16 cellular contexts compared by ENCODE assay signal in the genomic region with DNA sequence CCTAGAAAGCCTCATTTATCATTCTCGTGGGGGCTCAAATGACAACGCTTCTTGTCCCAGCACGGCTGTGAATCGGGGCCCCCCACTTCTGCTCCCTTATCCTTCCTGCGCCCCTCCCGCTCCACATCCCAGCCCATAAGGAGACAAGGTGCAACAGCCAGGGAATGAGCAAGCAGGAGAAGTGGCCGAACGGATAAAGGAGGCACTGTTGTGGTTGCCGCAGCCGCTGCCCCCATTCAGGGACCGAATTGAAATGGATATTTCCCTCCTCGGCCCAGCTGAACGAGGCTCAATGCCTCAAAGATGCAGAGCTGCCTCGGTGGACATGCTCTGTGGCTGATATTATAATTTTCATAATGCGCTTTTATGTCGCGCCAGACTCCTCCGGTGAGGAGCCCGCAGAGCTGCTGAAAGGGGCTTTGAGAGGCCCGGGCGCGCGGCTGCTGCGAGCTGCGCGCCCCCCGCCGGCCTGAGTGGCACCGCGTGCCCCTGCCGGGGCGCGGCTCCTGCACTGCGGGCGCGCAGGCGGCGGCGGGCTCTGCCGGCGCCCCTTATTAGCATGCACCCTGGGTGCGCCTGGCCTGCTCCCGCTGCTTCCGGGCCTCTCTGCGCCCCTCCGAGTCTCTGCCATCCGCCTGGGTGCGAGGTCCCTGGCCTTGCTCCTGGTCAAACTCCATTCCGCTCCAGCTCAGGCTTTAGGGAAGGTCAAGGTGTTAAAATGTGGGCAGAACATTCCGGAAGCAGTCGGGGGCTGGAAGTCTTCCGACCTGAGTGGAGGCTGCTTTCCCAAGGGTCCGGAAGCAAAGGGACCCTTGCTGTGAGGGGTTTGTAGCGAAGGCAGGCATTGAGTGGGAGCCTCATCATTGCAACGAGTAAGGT.
A peak's percentile ranks its signal among the peaks of the same experiment; 100 is the strongest.
DNase-seq lines count a peak whose midpoint lies in the region; ATAC-seq, FAIRE-seq and TF ChIP-seq lines count a peak whose summit lies in the region.
"Had no signal": no experiment of that assay in that cellular context is flagged by ENCODE, and none has a peak within 500 bp of the region (broad histone marks: within the 10 kb centered on the region; RNA-seq: fewer than 3 reads in every experiment).

No MANE protein-coding gene starts in this region.

- TF ChIP-seq CTCF in GM23338 (conservative IDR thresholded peaks at IDR 0.05; ENCODE audit: low read depth in 2 of 2): no peak
- 0 out of 4 replicates have a peak, but pooled peaks of 1 of the 3 experiments have one; percentile 1 for TF ChIP-seq CTCF in H1 (IDR thresholded peaks at IDR 0.05; ENCODE audit: control extremely low read depth in 1 of 3, insufficient read depth in 1 of 3, low read depth in 1 of 3, low read length in 3 of 3)
- TF ChIP-seq CTCF in nephron progenitor cell (IDR thresholded peaks at IDR 0.05): no peak

- CTCF ChIA-PET in H1 (lab: Charles Lee; ENCODE audit: partially characterized antibody): interaction anchor here (0.8 to 3.1 kb wide), 9 partner anchors 11 to 205 kb away, joined by 3 to 17 read pairs (median 10); a partner anchor contains a TSS

- DNase-seq in DMS 273 (lab: John Stamatoyannopoulos, UW; ENCODE audit: unreplicated experiment) (peak; percentile 60), DMS 273 treated with DMSO at 0.1 percent for 48 hours (lab: John Stamatoyannopoulos, UW) (no peak), GM23338 (ENCODE audit: low spot score) (peak; percentile 70), H1 (ENCODE audit: low read depth in 1 of 2, low spot score in 2 of 2) (peak in 1 of 2 experiments; percentile 72), nephron progenitor cell (peak; percentile 40), mucosa of gallbladder (ENCODE audit: low spot score) (no peak)
- no peak for DNase-seq in stimulated activated naive CD4-positive, alpha-beta T cell treated with Interleukin-2 at 50 U/mL for 16 hours (lab: John Stamatoyannopoulos, UW)
- DNase-seq: activated naive CD4-positive, alpha-beta T cell treated with anti-CD3 and anti-CD28 coated beads for 36 hours; Caco-2; kidney; NCI-H226; stimulated activated CD4-positive, alpha-beta T cell treated with anti-CD3 and anti-CD28 coated beads, Interleukin-12 subunit alpha, Interleukin-12 subunit beta, amount 100 ng/mL, for 4 hours had no signal

- H3K4me3 ChIP-seq in GM23338: peak overlapping the region; percentile 51
- peak overlapping the region; percentile 12 to 51 (median 22); a peak in 5 of 8 replicates for H3K4me3 ChIP-seq in H1 (ENCODE audit: extremely low read depth in 1 of 4, insufficient read depth in 2 of 4, low read depth in 3 of 4, low read length in 4 of 4)

- no peaks in the 10 kb centered on the region for H3K9me2 ChIP-seq in GM23338 (ENCODE audit: insufficient read depth)

- H3K36me3 Mint-ChIP-seq in GM23338 (ENCODE audit: low read depth) (no peaks in the 10 kb centered on the region), nephron progenitor cell (ENCODE audit: low read depth) (no peaks in the 10 kb centered on the region)
- H3K36me3 Mint-ChIP-seq: natural killer cell treated with Interleukin-12 subunit alpha and Interleukin-12 subunit beta and Interleukin-15 and Interleukin-18, amount 100 ng/mL, for 72 hours had no signal

- H3K79me2 ChIP-seq in GM23338 (replicated peaks; ENCODE audit: insufficient read depth) (no peaks in the 10 kb centered on the region), H1 (ENCODE audit: control insufficient read depth in 1 of 2, insufficient read depth in 2 of 2, low read length in 2 of 2) (no peaks in the 10 kb centered on the region)

- 0 out of 2 replicates have a peak overlapping the region, but pooled peaks have one; percentile 72 for H4K8ac ChIP-seq in H1 (ENCODE audit: extremely low read depth, insufficient read depth, low read length)

- H3K56ac ChIP-seq in H1 (replicated peaks; ENCODE audit: insufficient read length, low read depth, low read length): no peak overlapping the region

- H2BK15ac ChIP-seq in H1 (ENCODE audit: low read length): no peak overlapping the region

- peak overlapping the region; percentile 13; the same call in 1 of the 2 replicates for H3K18ac ChIP-seq in H1 (ENCODE audit: extremely low read depth, low read length)

- peak overlapping the region; percentile 82 for H3K4me2 ChIP-seq in GM23338
- H3K4me2 ChIP-seq in H1 (ENCODE audit: insufficient read depth in 1 of 2, low read depth in 2 of 2, low read length in 2 of 2): peak overlapping the region; percentile 76 to 84

- peaks cover 25% of the 10 kb centered on the region for H4K20me1 ChIP-seq in GM23338 (replicated peaks; ENCODE audit: insufficient read depth)
- peaks cover 4 to 7% of the 10 kb centered on the region in 2 experiments for H4K20me1 ChIP-seq in H1 (replicated peaks in 1 of 2; ENCODE audit: control insufficient read depth in 1 of 2, insufficient read depth in 2 of 2, low read length in 2 of 2)

- H4K5ac ChIP-seq in H1 (ENCODE audit: insufficient read length, low read depth, low read length): no peak overlapping the region

- TF ChIP-seq EP300 in H1 (IDR thresholded peaks at IDR 0.05; ENCODE audit: borderline replicate concordance in 1 of 2, low read depth in 2 of 2, low read length in 2 of 2): no peak

- 2% methylated on average over 53 of the region's 55 CpGs; no CpG with 5 or more reads in 1 of the 2 experiments for WGBS in H1 (ENCODE audit: extremely low coverage in 1 of 2, insufficient coverage in 1 of 2, insufficient read length in 1 of 2, insufficient replicate concordance in 2 of 2, low coverage in 1 of 2, low lambda C conversion rate in 2 of 2, missing lambda C conversion rate in 1 of 2), 2 experiments

- FAIRE-seq in H1 (lab: Jason Lieb, UNC): peak; percentile 66
- FAIRE-seq: kidney had no signal

- H2BK5ac ChIP-seq in H1 (ENCODE audit: low read depth, low read length): no peak overlapping the region

- peak overlapping the region; percentile 69 for H2AFZ ChIP-seq in GM23338
- no peak overlapping the region for H2AFZ ChIP-seq in H1 (ENCODE audit: low read length)

- H3K4ac ChIP-seq in H1 (replicated peaks; ENCODE audit: insufficient read length, low read depth, low read length): no peak overlapping the region

- no peak overlapping the region for H3K9ac ChIP-seq in H1 (replicated peaks in 1 of 4; ENCODE audit: extremely low read depth in 1 of 4, low read depth in 3 of 4, low read length in 3 of 4)

- H3K36me3 ChIP-seq in GM23338 (ENCODE audit: insufficient read depth) (no peaks in the 10 kb centered on the region), H1 (ENCODE audit: control insufficient read depth in 2 of 4, insufficient read depth in 4 of 4, low read length in 3 of 4) (no peaks in the 10 kb centered on the region)

- H3K27ac ChIP-seq in GM23338 (ENCODE audit: low read depth) (no peak overlapping the region), H1 (ENCODE audit: low read depth, low read length) (no peak overlapping the region)
- H3K27ac ChIP-seq: 22Rv1, RWPE1 had no signal

- POLR2A ChIA-PET in H1 (lab: Charles Lee; ENCODE audit: partially characterized antibody): interaction anchor here (0.8 to 3.1 kb wide), 3 partner anchors 12 to 119 kb away, joined by 3 to 25 read pairs (median 4); a partner anchor contains a TSS

- H2BK120ac ChIP-seq in H1 (replicated peaks; ENCODE audit: low read depth, low read length): no peak overlapping the region

- ATAC-seq in GM23338 (peak; percentile 55), HG03135 (IDR thresholded peaks at IDR 0.05; ENCODE audit: unreplicated experiment) (no peak)

- no peak overlapping the region for H2BK12ac ChIP-seq in H1 (ENCODE audit: low read depth, low read length)

- H3K4me3 Mint-ChIP-seq in GM23338 (peak overlapping the region; percentile 70), nephron progenitor cell (peak overlapping the region; percentile 69)
- H3K4me3 Mint-ChIP-seq: activated naive CD4-positive, alpha-beta T cell treated with anti-CD3 and anti-CD28 coated beads for 36 hours; natural killer cell treated with Interleukin-12 subunit alpha and Interleukin-12 subunit beta and Interleukin-15 and Interleukin-18, amount 100 ng/mL, for 72 hours had no signal

- H3K27ac Mint-ChIP-seq in GM23338 (no peak overlapping the region), nephron progenitor cell (no peak overlapping the region)
- H3K27ac Mint-ChIP-seq: activated naive CD4-positive, alpha-beta T cell treated with anti-CD3 and anti-CD28 coated beads for 36 hours; natural killer cell treated with Interleukin-12 subunit alpha and Interleukin-12 subunit beta and Interleukin-15 and Interleukin-18, amount 100 ng/mL, for 72 hours had no signal

- no peaks in the 10 kb centered on the region for H3K79me1 ChIP-seq in H1 (ENCODE audit: low read depth, low read length)

- H3K4me1 Mint-ChIP-seq in GM23338: peaks cover 39% of the 10 kb centered on the region
- peaks cover 49% of the 10 kb centered on the region for H3K4me1 Mint-ChIP-seq in nephron progenitor cell

- peaks cover 89% of the 10 kb centered on the region for H3K27me3 Mint-ChIP-seq in GM23338 (ENCODE audit: insufficient read depth, low read depth, poor library complexity)
- H3K27me3 Mint-ChIP-seq in nephron progenitor cell (ENCODE audit: low read depth, poor library complexity): peaks cover 92% of the 10 kb centered on the region

- peaks cover 7% of the 10 kb centered on the region for H3F3A ChIP-seq in GM23338 (replicated peaks; ENCODE audit: low read depth)

- H3K14ac ChIP-seq in H1 (ENCODE audit: insufficient read length): no peak overlapping the region

- no peak for TF ChIP-seq POLR2A in H1 (IDR thresholded peaks at IDR 0.05; ENCODE audit: control extremely low read depth in 1 of 2, low read depth in 2 of 2, low read length in 2 of 2)

- H3K23me2 ChIP-seq in H1 (ENCODE audit: low read depth, low read length): peaks cover 6% of the 10 kb centered on the region

- H3K27me3 ChIP-seq in GM23338 (ENCODE audit: insufficient read depth) (peaks cover 100% of the 10 kb centered on the region), H1 (replicated peaks in 1 of 4; ENCODE audit: control insufficient read depth in 3 of 4, extremely low read depth in 1 of 4, insufficient read depth in 3 of 4, low read length in 3 of 4) (peaks cover 51 to 94% (median 76%) of the 10 kb centered on the region in 4 experiments)

- no peak overlapping the region for H2AK5ac ChIP-seq in H1 (ENCODE audit: low read depth, low read length)

- no peak overlapping the region for H3K23ac ChIP-seq in H1 (ENCODE audit: insufficient read length)

- no peak overlapping the region for H4K91ac ChIP-seq in H1 (replicated peaks; ENCODE audit: insufficient read length, low read length)

- H2BK20ac ChIP-seq in H1 (ENCODE audit: low read length): no peak overlapping the region

- H3K9me3 Mint-ChIP-seq in GM23338: no peaks in the 10 kb centered on the region
- H3K9me3 Mint-ChIP-seq in nephron progenitor cell: no peaks in the 10 kb centered on the region
- H3K9me3 Mint-ChIP-seq: activated naive CD4-positive, alpha-beta T cell treated with anti-CD3 and anti-CD28 coated beads for 36 hours; natural killer cell treated with Interleukin-12 subunit alpha and Interleukin-12 subunit beta and Interleukin-15 and Interleukin-18, amount 100 ng/mL, for 72 hours had no signal

- no peak; a peak in 1 of 4 replicates for TF ChIP-seq RAD21 in H1 (IDR thresholded peaks at IDR 0.05 in 1 of 2, conservative IDR thresholded peaks at IDR 0.05 in 1 of 2; ENCODE audit: low read depth in 2 of 2, low read length in 2 of 2)

- H3K4me1 ChIP-seq in GM23338 (ENCODE audit: insufficient read depth) (peaks cover 62% of the 10 kb centered on the region), H1 (replicated peaks in 1 of 4; ENCODE audit: control insufficient read depth in 3 of 4, insufficient read depth in 4 of 4, low read length in 3 of 4) (peaks cover 7 to 25% (median 14%) of the 10 kb centered on the region in 4 experiments)
- H3K4me1 ChIP-seq: Caco-2 had no signal

- no peaks in the 10 kb centered on the region for H3K9me3 ChIP-seq in H1 (ENCODE audit: insufficient read depth in 2 of 2, low read depth in 1 of 2, low read length in 1 of 2)
- H3K9me3 ChIP-seq: Caco-2 had no signal

Comparison
In these comparisons a context has a peak if more than half of its experiments do, and no peak if none do; other contexts are left out.
1. DNase-seq: peak in DMS 273 (single experiment), GM23338 (single experiment) and nephron progenitor cell (single experiment); none in DMS 273 treated with DMSO at 0.1 percent for 48 hours (single experiment), stimulated activated naive CD4-positive, alpha-beta T cell treated with Interleukin-2 at 50 U/mL for 16 hours (single experiment) and mucosa of gallbladder (single experiment).